Comparison of ENCODE assay signal across 8 cellular contexts in genomic region chr11:64810891-64811272, GRCh38. TPM values are rescaled to one million over a fixed set of nuclear protein-coding genes. Genes with fewer than 3 reads are reported as not detected.
A peak's percentile ranks its signal among the peaks of the same experiment; 100 is the strongest.
DNase-seq lines count a peak whose midpoint lies in the region; ATAC-seq and TF ChIP-seq lines count a peak whose summit lies in the region.

No MANE protein-coding gene starts in this region.

- no peak for ATAC-seq in HG02642 (IDR thresholded peaks at IDR 0.05; ENCODE audit: poor library complexity, unreplicated experiment)

- H3K27ac Mint-ChIP-seq in activated CD4-positive, alpha-beta T cell treated with anti-CD3 and anti-CD28 coated beads, Interleukin-2, amount 10 ng/mL, durations not matched to agents 24 days and 14 days = peak overlapping the region; percentile 95
- peak overlapping the region; percentile 80 to 97 (median 87) for H3K27ac Mint-ChIP-seq in brain

- in situ Hi-C loops in transverse colon (cut with MboI; ENCODE audit: low pct_ligation_motif_present in 1 of 4, low pct_unique_long_range_greater_than_20kb in 1 of 4, low sequenced_read_pairs in 3 of 4) = no loop called here

- intact Hi-C loops in activated CD4-positive, alpha-beta T cell treated with anti-CD3 and anti-CD28 coated beads, Interleukin-2, amount 10 ng/mL, durations not matched to agents 24 days and 14 days (cut with micrococcal nuclease) = loop anchor here (2.0 kb wide), 2 partner anchors 32 to 66 kb away; partner anchors contain the start of genes RASGRP2 and SF1
- intact Hi-C loops in transverse colon (cut with DNase I; ENCODE audit: low total_unique reads) = no loop called here

- H3K4me3 ChIP-seq in NB4 (ENCODE audit: low read depth, low read length) (peak overlapping the region; percentile 81), liver (ENCODE audit: low read depth in 1 of 3, low read length in 3 of 3) (peak overlapping the region; percentile 1 to 84 (median 63)), transverse colon (peak overlapping the region; percentile 11 to 94 (median 90))

- no peaks in the 10 kb centered on the region for H3K9me3 ChIP-seq in liver (ENCODE audit: control insufficient read depth in 4 of 4, low read length in 3 of 4)
- H3K9me3 ChIP-seq in transverse colon = no peaks in the 10 kb centered on the region

- H3K27me3 ChIP-seq in liver (ENCODE audit: control insufficient read depth in 4 of 4, insufficient read depth in 4 of 4, low read length in 3 of 4) (no peaks in the 10 kb centered on the region), transverse colon (no peaks in the 10 kb centered on the region)

- H3K36me3 ChIP-seq in liver (ENCODE audit: control insufficient read depth in 4 of 4, insufficient read depth in 3 of 4, low read depth in 1 of 4, low read length in 3 of 4) = peaks cover 0 to 10% (median 2%) of the 10 kb centered on the region in 4 donors
- H3K36me3 ChIP-seq in transverse colon = no peaks in the 10 kb centered on the region

- H3K9me3 Mint-ChIP-seq in activated CD4-positive, alpha-beta T cell treated with anti-CD3 and anti-CD28 coated beads, Interleukin-2, amount 10 ng/mL, durations not matched to agents 24 days and 14 days = no peaks in the 10 kb centered on the region
- H3K9me3 Mint-ChIP-seq in brain = no peaks in the 10 kb centered on the region

- peaks cover 2% of the 10 kb centered on the region for H3K27me3 Mint-ChIP-seq in activated CD4-positive, alpha-beta T cell treated with anti-CD3 and anti-CD28 coated beads, Interleukin-2, amount 10 ng/mL, durations not matched to agents 24 days and 14 days
- H3K27me3 Mint-ChIP-seq in brain = peaks cover 32% of the 10 kb centered on the region

- TF ChIP-seq CTCF in NB4 (IDR thresholded peaks at IDR 0.05; ENCODE audit: low read depth, low read length) = no peak
- TF ChIP-seq CTCF in brain (conservative IDR thresholded peaks at IDR 0.05) = no peak
- TF ChIP-seq CTCF in liver (IDR thresholded peaks at IDR 0.05; ENCODE audit: low read depth, low read length, missing input control) = no peak
- no peak for TF ChIP-seq CTCF in transverse colon (IDR thresholded peaks at IDR 0.05)

- H3K27ac ChIP-seq in liver (ENCODE audit: low read depth in 1 of 2, low read length in 2 of 2) = peak overlapping the region in 1 of 2 donors; percentile 54
- peak overlapping the region; percentile 87 to 92 (median 92) for H3K27ac ChIP-seq in transverse colon

- no peak for TF ChIP-seq EP300 in transverse colon (IDR thresholded peaks at IDR 0.05; ENCODE audit: low read depth)

- TF ChIP-seq RAD21 in liver (IDR thresholded peaks at IDR 0.05) = no peak

- DNase-seq in activated CD4-positive, alpha-beta T cell treated with anti-CD3 and anti-CD28 coated beads, Interleukin-2, amount 10 ng/mL, durations not matched to agents 24 days and 14 days = peak; percentile 88
- DNase-seq in activated CD4-positive, alpha-beta T cell treated with anti-CD3 and anti-CD28 coated beads for 48 hours = no peak
- DNase-seq in NB4 (ENCODE audit: low read depth) (no peak), transverse colon (peak; percentile 31), HuH-7.5 (ENCODE audit: low spot score) (no peak)

- WGBS in liver = 41% methylated on average over 17 of the region's 17 CpGs
- WGBS in transverse colon (ENCODE audit: low coverage in 1 of 2), 2 donors = 47 to 67% methylated on average over 11 to 17 of the region's 17 CpGs

- peaks cover 19% of the 10 kb centered on the region for H3K36me3 Mint-ChIP-seq in activated CD4-positive, alpha-beta T cell treated with anti-CD3 and anti-CD28 coated beads, Interleukin-2, amount 10 ng/mL, durations not matched to agents 24 days and 14 days (ENCODE audit: low read depth)
- peaks cover 16% of the 10 kb centered on the region for H3K36me3 Mint-ChIP-seq in brain

- no peak overlapping the region for H3K9ac ChIP-seq in liver (ENCODE audit: low read depth in 1 of 2, low read length in 2 of 2)

- peak overlapping the region; percentile 98 for H3K4me3 Mint-ChIP-seq in activated CD4-positive, alpha-beta T cell treated with anti-CD3 and anti-CD28 coated beads, Interleukin-2, amount 10 ng/mL, durations not matched to agents 24 days and 14 days
- peak overlapping the region; percentile 90 to 98 (median 94) for H3K4me3 Mint-ChIP-seq in brain

- peaks cover 18% of the 10 kb centered on the region for H3K4me1 Mint-ChIP-seq in activated CD4-positive, alpha-beta T cell treated with anti-CD3 and anti-CD28 coated beads, Interleukin-2, amount 10 ng/mL, durations not matched to agents 24 days and 14 days
- peaks cover 30% of the 10 kb centered on the region for H3K4me1 Mint-ChIP-seq in brain

- TF ChIP-seq POLR2A in NB4 (IDR thresholded peaks at IDR 0.05; ENCODE audit: extremely low read depth, insufficient read length) = no peak
- no peak for TF ChIP-seq POLR2A in transverse colon (IDR thresholded peaks at IDR 0.05)

- H3K4me1 ChIP-seq in liver (ENCODE audit: control insufficient read depth in 4 of 4, insufficient read depth in 4 of 4, low read length in 3 of 4) (peaks cover 6 to 21% (median 16%) of the 10 kb centered on the region in 4 donors), transverse colon (peaks cover 8 to 14% (median 10%) of the 10 kb centered on the region in 4 donors)

TF ChIP-seq in liver, 16 proteins besides CTCF, POLR2A, EP300 and RAD21:
- TF ChIP-seq TAF1 (conservative IDR thresholded peaks at IDR 0.05) (no peak), ZBTB33 (IDR thresholded peaks at IDR 0.05) (no peak), YY1 (IDR thresholded peaks at IDR 0.05) (no peak), MAX (IDR thresholded peaks at IDR 0.05) (peak; percentile 0), FOXA2 (IDR thresholded peaks at IDR 0.05) (no peak), SP1 (IDR thresholded peaks at IDR 0.05) (no peak), EGR1 (IDR thresholded peaks at IDR 0.05; ENCODE audit: low read depth in 2 of 2) (no peak)

RNA-seq across cellular contexts. Expression of gene MEN1, which starts 0.5 kb away (rescaled TPM):
- 36.7 and 39.1 TPM in 2 replicates for total RNA-seq in activated CD4-positive, alpha-beta T cell treated with anti-CD3 and anti-CD28 coated beads, Interleukin-2, amount 10 ng/mL, durations not matched to agents 24 days and 14 days
- polyA plus RNA-seq in brain (ENCODE audit: insufficient read depth, low read depth, low replicate concordance) = 59.7 TPM
- 10 to 100 TPM; 12.1 to 15.1 TPM for total RNA-seq in liver
- 10 to 100 TPM in 1 of 2 donors, 1 to 10 TPM in 1; 9.0 to 14.7 TPM for polyA plus RNA-seq in liver
- total RNA-seq in transverse colon = 10 to 100 TPM; 19.5 to 30.3 (median 25.4) TPM

RNA-seq across cellular contexts. Expression of gene MAP4K2, which starts 7.9 kb away (rescaled TPM):
- 63.5 and 67.3 TPM in 2 replicates for total RNA-seq in activated CD4-positive, alpha-beta T cell treated with anti-CD3 and anti-CD28 coated beads, Interleukin-2, amount 10 ng/mL, durations not matched to agents 24 days and 14 days
- polyA plus RNA-seq in brain (ENCODE audit: insufficient read depth, low read depth, low replicate concordance) = 18.6 TPM
- 1 to 10 TPM; 4.6 to 6.9 TPM for total RNA-seq in liver
- 1 to 10 TPM; 2.1 to 2.3 TPM for polyA plus RNA-seq in liver
- 100 to 1,000 TPM in 2 of 4 donors, 10 to 100 TPM in 2; 10.1 to 369 (median 90.9) TPM for total RNA-seq in transverse colon

RNA-seq across cellular contexts. Expression of gene SF1, which starts 32.5 kb away (rescaled TPM):
- 522 and 525 TPM in 2 replicates for total RNA-seq in activated CD4-positive, alpha-beta T cell treated with anti-CD3 and anti-CD28 coated beads, Interleukin-2, amount 10 ng/mL, durations not matched to agents 24 days and 14 days
- polyA plus RNA-seq in brain (ENCODE audit: insufficient read depth, low read depth, low replicate concordance) (233 TPM), liver (10 to 100 TPM; 44.9 to 54.0 TPM)
- total RNA-seq in liver (100 to 1,000 TPM in 1 of 2 donors, 10 to 100 TPM in 1; 46.2 to 135 TPM), transverse colon (100 to 1,000 TPM; 196 to 458 (median 377) TPM)

RNA-seq across cellular contexts. Expression of gene CDC42BPG, which starts 33.6 kb away (rescaled TPM):
- total RNA-seq in activated CD4-positive, alpha-beta T cell treated with anti-CD3 and anti-CD28 coated beads, Interleukin-2, amount 10 ng/mL, durations not matched to agents 24 days and 14 days = 0.05 TPM in 2 replicates
- polyA plus RNA-seq in brain (ENCODE audit: insufficient read depth, low read depth, low replicate concordance) (9.5 TPM), liver (under 1 TPM; 0.18 to 0.40 TPM)
- total RNA-seq in liver (1 to 10 TPM in 1 of 2 donors, under 1 TPM in 1; 0.75 to 1.2 TPM), transverse colon (10 to 100 TPM; 32.6 to 82.3 (median 46.9) TPM)

RNA-seq across cellular contexts. Expression of gene PYGM, which starts 51.1 kb away (rescaled TPM):
- total RNA-seq in activated CD4-positive, alpha-beta T cell treated with anti-CD3 and anti-CD28 coated beads, Interleukin-2, amount 10 ng/mL, durations not matched to agents 24 days and 14 days = 2.4 and 3.1 TPM in 2 replicates
- polyA plus RNA-seq in brain (ENCODE audit: insufficient read depth, low read depth, low replicate concordance) = 13.4 TPM
- 1 to 10 TPM in 1 of 2 donors, under 1 TPM in 1; 0.23 to 1.3 TPM for total RNA-seq in liver
- polyA plus RNA-seq in liver = under 1 TPM; 0.26 to 0.32 TPM
- 1 to 10 TPM; 1.2 to 7.9 (median 2.2) TPM for total RNA-seq in transverse colon

Comparison
In these comparisons a context has a peak if more than half of its experiments do, and no peak if none do; other contexts are left out.
1. DNase-seq: peak in activated CD4-positive, alpha-beta T cell treated with anti-CD3 and anti-CD28 coated beads, Interleukin-2, amount 10 ng/mL, durations not matched to agents 24 days and 14 days (single experiment) and transverse colon (single experiment); none in activated CD4-positive, alpha-beta T cell treated with anti-CD3 and anti-CD28 coated beads for 48 hours (single experiment), NB4 (single experiment) and HuH-7.5 (single experiment).
2. Peak in every context shown above with its lines, with median percentiles within 50 percentile points of each other: H3K4me3 ChIP-seq.